9 cellular contexts compared by ENCODE assay signal in genomic region chrX:68490644-68491043, GRCh38. TPM values are rescaled to one million over a fixed set of nuclear protein-coding genes. Genes with fewer than 3 reads are reported as not detected.
A peak's percentile ranks its signal among the peaks of the same experiment; 100 is the strongest.
DNase-seq lines count a peak whose midpoint lies in the region; ATAC-seq and TF ChIP-seq lines count a peak whose summit lies in the region.
"Had no signal": no experiment of that assay in that cellular context is flagged by ENCODE, and none has a peak within 500 bp of the region (broad histone marks: within the 10 kb centered on the region; RNA-seq: fewer than 3 reads in every experiment).

No MANE protein-coding gene starts in this region.

- POLR2A ChIA-PET in naive thymus-derived CD8-positive, alpha-beta T cell (lab: Charles Lee), result no interaction called here

- H3K27ac ChIP-seq in left ventricle myocardium inferior (replicated peaks), result no peak overlapping the region
- H3K27ac ChIP-seq in esophagus squamous epithelium, result no peak overlapping the region
- H3K27ac ChIP-seq: SJSA1 had no signal

- H3K4me1 Mint-ChIP-seq in naive thymus-derived CD8-positive, alpha-beta T cell, result no peaks in the 10 kb centered on the region

- H3K36me3 ChIP-seq in left ventricle myocardium inferior, result no peaks in the 10 kb centered on the region
- no peaks in the 10 kb centered on the region for H3K36me3 ChIP-seq in esophagus squamous epithelium
- H3K36me3 ChIP-seq: SJSA1 had no signal

- H3K4me3 Mint-ChIP-seq in naive thymus-derived CD8-positive, alpha-beta T cell, result no peak overlapping the region

- H3K4me1 ChIP-seq in left ventricle myocardium inferior (no peaks in the 10 kb centered on the region), esophagus squamous epithelium (no peaks in the 10 kb centered on the region)
- H3K4me1 ChIP-seq: SJSA1 had no signal

- ATAC-seq in Right ventricle myocardium superior (ENCODE audit: poor library complexity) (no peak), GM21381 (IDR thresholded peaks at IDR 0.05; ENCODE audit: unreplicated experiment) (no peak)
- ATAC-seq in naive thymus-derived CD8-positive, alpha-beta T cell, result no peak

- no peaks in the 10 kb centered on the region for H3K9me3 Mint-ChIP-seq in naive thymus-derived CD8-positive, alpha-beta T cell

- TF ChIP-seq CTCF in left ventricle myocardium inferior (IDR thresholded peaks at IDR 0.05; ENCODE audit: borderline replicate concordance) (peak; percentile 44), esophagus squamous epithelium (IDR thresholded peaks at IDR 0.05) (peak in 5 of 6 experiments; percentile 13 to 44 (median 21))

- peaks cover 0 to 7% (median 2%) of the 10 kb centered on the region in 5 donors for H3K27me3 Mint-ChIP-seq in naive thymus-derived CD8-positive, alpha-beta T cell

- H3K4me3 ChIP-seq in left ventricle myocardium inferior, result no peak overlapping the region
- no peak overlapping the region for H3K4me3 ChIP-seq in esophagus squamous epithelium
- H3K4me3 ChIP-seq: SJSA1 had no signal

- no peak overlapping the region for H3K27ac Mint-ChIP-seq in naive thymus-derived CD8-positive, alpha-beta T cell

- no peaks in the 10 kb centered on the region for H3K36me3 Mint-ChIP-seq in naive thymus-derived CD8-positive, alpha-beta T cell

- no peak for TF ChIP-seq POLR2A in esophagus squamous epithelium (IDR thresholded peaks at IDR 0.05)

- no peaks in the 10 kb centered on the region for H3K9me3 ChIP-seq in left ventricle myocardium inferior (replicated peaks)
- no peaks in the 10 kb centered on the region for H3K9me3 ChIP-seq in esophagus squamous epithelium
- H3K9me3 ChIP-seq: SJSA1 had no signal

- H3K27me3 ChIP-seq in left ventricle myocardium inferior (ENCODE audit: low read depth) (no peaks in the 10 kb centered on the region), esophagus squamous epithelium (no peaks in the 10 kb centered on the region)
- H3K27me3 ChIP-seq: SJSA1 had no signal

- DNase-seq in left ventricle myocardium inferior (no peak), Right ventricle myocardium superior (no peak), M059J (ENCODE audit: low read depth) (peak; percentile 62), esophagus squamous epithelium (lab: John Stamatoyannopoulos, UW) (no peak), T-helper 9 cell (no peak)
- no peak for DNase-seq in naive thymus-derived CD8-positive, alpha-beta T cell
- DNase-seq in stimulated activated CD4-positive, alpha-beta T cell treated with anti-CD3 and anti-CD28 coated beads, Interleukin-1b, Interleukin-23, amount 100 ng/mL, for 48 hours, result no peak

- intact Hi-C loops in left ventricle myocardium inferior (cut with micrococcal nuclease), result no loop called here
- intact Hi-C loops in Right ventricle myocardium superior (cut with DNase I), result no loop called here
- intact Hi-C loops in esophagus squamous epithelium (cut with DNase I), result no loop called here

RNA-seq across cellular contexts. Expression of gene YIPF6, which starts 8.2 kb away (rescaled TPM):
- total RNA-seq in left ventricle myocardium inferior (30.4 TPM), Right ventricle myocardium superior (29.7 TPM), esophagus squamous epithelium (10 to 100 TPM; 14.8 to 22.0 (median 18.2) TPM)
- total RNA-seq in M059J (2014; rRNA removed; shearing (Covaris generic)), result 29.1 and 46.8 TPM in 2 replicates
- 10 to 100 TPM; 10.6 to 13.3 TPM for total RNA-seq in naive thymus-derived CD8-positive, alpha-beta T cell
- polyA plus RNA-seq in naive thymus-derived CD8-positive, alpha-beta T cell, result 10 to 100 TPM; 13.6 to 21.2 (median 14.8) TPM

RNA-seq across cellular contexts. Expression of gene OPHN1, which starts 57.3 kb away (rescaled TPM):
- 5.0 TPM for total RNA-seq in left ventricle myocardium inferior
- total RNA-seq in Right ventricle myocardium superior, result 4.3 TPM
- total RNA-seq in M059J (2014; rRNA removed; shearing (Covaris generic)), result 3.0 and 7.0 TPM in 2 replicates
- 1 to 10 TPM; 2.6 to 6.5 (median 4.4) TPM for total RNA-seq in esophagus squamous epithelium
- under 1 TPM in 1 of 2 experiments, not detected in 1; 0.05 TPM for total RNA-seq in naive thymus-derived CD8-positive, alpha-beta T cell
- polyA plus RNA-seq in naive thymus-derived CD8-positive, alpha-beta T cell, result not detected
